Comparison of ENCODE assay signal across 8 cellular contexts in the genomic region with DNA sequence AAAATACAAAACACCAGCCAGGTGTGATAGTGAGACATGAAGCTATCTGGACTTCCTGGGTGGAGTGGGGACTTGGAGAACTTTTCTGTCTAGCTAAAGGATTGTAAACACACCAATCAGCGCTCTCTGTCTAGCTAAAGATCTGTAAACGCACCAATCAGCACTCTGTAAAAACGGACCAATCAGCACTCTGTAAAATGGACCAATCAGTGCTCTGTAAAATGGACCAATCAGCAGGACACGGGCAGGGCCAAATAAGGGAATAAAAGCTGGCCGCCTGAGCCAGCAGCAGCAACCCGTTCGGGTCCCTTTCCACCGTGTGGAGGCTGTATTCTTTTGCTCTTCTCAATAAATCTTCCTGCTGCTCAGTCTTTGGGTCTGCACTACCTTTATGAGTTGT. TPM values are rescaled to one million over a fixed set of nuclear protein-coding genes. Genes with fewer than 3 reads are reported as not detected.
"Had no signal": no experiment of that assay in that cellular context is flagged by ENCODE, and none has a peak within 500 bp of the region (broad histone marks: within the 10 kb centered on the region; RNA-seq: fewer than 3 reads in every experiment).

No MANE protein-coding gene starts in this region.

RNA-seq across cellular contexts. Expression of a gene that starts 12.9 kb away (rescaled TPM):
- total RNA-seq: LHCN-M2, MCF 10A, NCI-H460, PC-3, Peyer's patch, Right ventricle myocardium superior, SJSA1 had no signal
- polyA plus RNA-seq: SK-N-SH had no signal
